Comparison of ENCODE assay signal across 9 cellular contexts in genomic region chr1:15578921-15579682, GRCh38.
DNase-seq lines count a peak whose midpoint lies in the region; ATAC-seq lines count a peak whose summit lies in the region.
"Had no signal": no experiment of that assay in that cellular context is flagged by ENCODE, and none has a peak within 500 bp of the region (broad histone marks: within the 10 kb centered on the region; RNA-seq: fewer than 3 reads in every experiment).

No MANE protein-coding gene starts in this region.

- peak overlapping the region; percentile 55 for H3K27ac ChIP-seq in effector memory CD4-positive, alpha-beta T cell (ENCODE audit: insufficient read depth, low read length, poor library complexity, severe bottlenecking)

- peak overlapping the region; percentile 27 for H3K4me3 Mint-ChIP-seq in stimulated activated naive CD8-positive, alpha-beta T cell treated with anti-CD3 and anti-CD28 coated beads, Interleukin-15, Interleukin-2, amounts not matched to agents 100 ng/mL and 50 ng/mL, for 24 hours

- H3K4me1 Mint-ChIP-seq in stimulated activated naive CD8-positive, alpha-beta T cell treated with anti-CD3 and anti-CD28 coated beads, Interleukin-15, Interleukin-2, amounts not matched to agents 100 ng/mL and 50 ng/mL, for 24 hours (ENCODE audit: low read depth): peaks cover 47% of the 10 kb centered on the region

- peak overlapping the region; percentile 78 for H3K27ac Mint-ChIP-seq in stimulated activated naive CD8-positive, alpha-beta T cell treated with anti-CD3 and anti-CD28 coated beads, Interleukin-15, Interleukin-2, amounts not matched to agents 100 ng/mL and 50 ng/mL, for 24 hours

- H3K27me3 Mint-ChIP-seq in stimulated activated naive CD8-positive, alpha-beta T cell treated with anti-CD3 and anti-CD28 coated beads, Interleukin-15, Interleukin-2, amounts not matched to agents 100 ng/mL and 50 ng/mL, for 24 hours: no peaks in the 10 kb centered on the region

- no peaks in the 10 kb centered on the region for H3K9me3 ChIP-seq in effector memory CD4-positive, alpha-beta T cell (ENCODE audit: control insufficient read depth, low read length)

- H3K9me3 Mint-ChIP-seq in stimulated activated naive CD8-positive, alpha-beta T cell treated with anti-CD3 and anti-CD28 coated beads, Interleukin-15, Interleukin-2, amounts not matched to agents 100 ng/mL and 50 ng/mL, for 24 hours: no peaks in the 10 kb centered on the region

- no peaks in the 10 kb centered on the region for H3K36me3 ChIP-seq in effector memory CD4-positive, alpha-beta T cell (ENCODE audit: control insufficient read depth, insufficient read depth, low read length)

- DNase-seq in activated CD4-positive, alpha-beta T cell treated with anti-CD3 and anti-CD28 coated beads for 4 hours: peak; percentile 33
- DNase-seq in effector memory CD4-positive, alpha-beta T cell: no peak
- no peak for DNase-seq in HK-2 (ENCODE audit: unreplicated experiment)
- no peak for DNase-seq in NCI-H524 treated with DMSO at 0.1 percent for 48 hours (lab: John Stamatoyannopoulos, UW)
- DNase-seq: mesendoderm, NCI-H774 had no signal

- no peak overlapping the region for H3K4me3 ChIP-seq in effector memory CD4-positive, alpha-beta T cell (ENCODE audit: insufficient read depth, low read depth, low read length, poor library complexity, severe bottlenecking)

- ATAC-seq in GM21529 (IDR thresholded peaks at IDR 0.05; ENCODE audit: unreplicated experiment) (peak; percentile 41), HG02852 (IDR thresholded peaks at IDR 0.05; ENCODE audit: unreplicated experiment) (no peak)

- H3K36me3 Mint-ChIP-seq in stimulated activated naive CD8-positive, alpha-beta T cell treated with anti-CD3 and anti-CD28 coated beads, Interleukin-15, Interleukin-2, amounts not matched to agents 100 ng/mL and 50 ng/mL, for 24 hours (ENCODE audit: low read depth): peaks cover 25% of the 10 kb centered on the region

- peaks cover 33% of the 10 kb centered on the region for H3K4me1 ChIP-seq in effector memory CD4-positive, alpha-beta T cell (ENCODE audit: control insufficient read depth, insufficient read depth, low read length, poor library complexity, severe bottlenecking)

- H3K27me3 ChIP-seq in effector memory CD4-positive, alpha-beta T cell (replicated peaks; ENCODE audit: control insufficient read depth, insufficient read depth, low read length, poor library complexity, severe bottlenecking): no peaks in the 10 kb centered on the region

Comparison
In these comparisons a context has a peak if more than half of its experiments do, and no peak if none do; other contexts are left out.
1. DNase-seq: peak in activated CD4-positive, alpha-beta T cell treated with anti-CD3 and anti-CD28 coated beads for 4 hours (2 of 2); none in effector memory CD4-positive, alpha-beta T cell (0 of 3), HK-2 (single experiment) and NCI-H524 treated with DMSO at 0.1 percent for 48 hours (single experiment).